In genomic region chr5:57002959-57003485, GRCh38 we compare ENCODE assay signal across 17 cellular contexts.
"Had no signal": no experiment of that assay in that cellular context is flagged by ENCODE, and none has a peak within 500 bp of the region (broad histone marks: within the 10 kb centered on the region; RNA-seq: fewer than 3 reads in every experiment).

No MANE protein-coding gene starts in this region.

- H3K4me1 Mint-ChIP-seq: activated CD4-positive, alpha-beta memory T cell treated with anti-CD3 and anti-CD28 coated beads, Interleukin-2, amount 10 ng/mL, durations not matched to agents 7 days and 5 days; activated naive CD8-positive, alpha-beta T cell treated with anti-CD3 and anti-CD28 coated beads for 36 hours had no signal

- H3K4me3 ChIP-seq: cardiac muscle cell, colonic mucosa, lung, testis had no signal

- DNase-seq: activated CD4-positive, alpha-beta memory T cell treated with anti-CD3 and anti-CD28 coated beads, Interleukin-2, amount 10 ng/mL, durations not matched to agents 7 days and 5 days; activated CD4-positive, alpha-beta T cell treated with anti-CD3 and anti-CD28 coated beads for 1 hour; activated gamma-delta T cell treated with Interleukin-2 at 50 U/mL for 16 hours; activated naive CD8-positive, alpha-beta T cell treated with anti-CD3 and anti-CD28 coated beads for 36 hours; activated T-cell treated with anti-CD3 and anti-CD28 coated beads, Interleukin-2, amount 50 U/mL, for 72 hours; colonic mucosa; effector CD4-positive, alpha-beta T cell; hippocampal formation; left cardiac atrium; naive thymus-derived CD8-positive, alpha-beta T cell; stimulated activated CD4-positive, alpha-beta T cell treated with anti-CD3 and anti-CD28 coated beads, Interleukin-15, amount 100 ng/mL, for 24 hours; stimulated activated CD4-positive, alpha-beta T cell treated with anti-CD3 and anti-CD28 coated beads, Interleukin-4, amount 100 ng/mL, for 24 hours; testis had no signal

- H3K4me3 Mint-ChIP-seq: activated CD4-positive, alpha-beta memory T cell treated with anti-CD3 and anti-CD28 coated beads, Interleukin-2, amount 10 ng/mL, durations not matched to agents 7 days and 5 days; activated naive CD8-positive, alpha-beta T cell treated with anti-CD3 and anti-CD28 coated beads for 36 hours; activated T-cell treated with anti-CD3 and anti-CD28 coated beads, Interleukin-2, amount 50 U/mL, for 72 hours; naive thymus-derived CD8-positive, alpha-beta T cell; stimulated activated naive CD8-positive, alpha-beta T cell treated with anti-CD3 and anti-CD28 coated beads, Interleukin-15, Interleukin-2, amounts not matched to agents 100 ng/mL and 50 ng/mL, for 24 hours had no signal

- H3K27ac ChIP-seq: cardiac muscle cell, epithelial cell of prostate, testis had no signal

- ATAC-seq: activated T-cell treated with anti-CD3 and anti-CD28 coated beads, Interleukin-2, amount 50 U/mL, for 72 hours; left cardiac atrium; naive thymus-derived CD8-positive, alpha-beta T cell had no signal

- H3K9me3 ChIP-seq: colonic mucosa, testis had no signal

- H3K27me3 ChIP-seq: colonic mucosa, testis had no signal

- H3K9me3 Mint-ChIP-seq: activated CD4-positive, alpha-beta memory T cell treated with anti-CD3 and anti-CD28 coated beads, Interleukin-2, amount 10 ng/mL, durations not matched to agents 7 days and 5 days; activated naive CD8-positive, alpha-beta T cell treated with anti-CD3 and anti-CD28 coated beads for 36 hours; activated T-cell treated with anti-CD3 and anti-CD28 coated beads, Interleukin-2, amount 50 U/mL, for 72 hours; naive thymus-derived CD8-positive, alpha-beta T cell; stimulated activated naive CD8-positive, alpha-beta T cell treated with anti-CD3 and anti-CD28 coated beads, Interleukin-15, Interleukin-2, amounts not matched to agents 100 ng/mL and 50 ng/mL, for 24 hours had no signal

- H3K36me3 Mint-ChIP-seq: activated naive CD8-positive, alpha-beta T cell treated with anti-CD3 and anti-CD28 coated beads for 36 hours; naive thymus-derived CD8-positive, alpha-beta T cell had no signal

- H3K27ac Mint-ChIP-seq: activated CD4-positive, alpha-beta memory T cell treated with anti-CD3 and anti-CD28 coated beads, Interleukin-2, amount 10 ng/mL, durations not matched to agents 7 days and 5 days; activated naive CD8-positive, alpha-beta T cell treated with anti-CD3 and anti-CD28 coated beads for 36 hours; activated T-cell treated with anti-CD3 and anti-CD28 coated beads, Interleukin-2, amount 50 U/mL, for 72 hours; stimulated activated naive CD8-positive, alpha-beta T cell treated with anti-CD3 and anti-CD28 coated beads, Interleukin-15, Interleukin-2, amounts not matched to agents 100 ng/mL and 50 ng/mL, for 24 hours had no signal

- H3K4me1 ChIP-seq: colonic mucosa, testis had no signal

- H3K36me3 ChIP-seq: cardiac muscle cell, colonic mucosa had no signal
